ENCODE assay signal across 8 cellular contexts in genomic region chr9:6006968-6007769, GRCh38. TPM values are rescaled to one million over a fixed set of nuclear protein-coding genes. Genes with fewer than 3 reads are reported as not detected.
A peak's percentile ranks its signal among the peaks of the same experiment; 100 is the strongest.
DNase-seq lines count a peak whose midpoint lies in the region; ATAC-seq and TF ChIP-seq lines count a peak whose summit lies in the region.

No MANE protein-coding gene starts in this region.

- intact Hi-C loops in colonic mucosa (cut with DNase I) = no loop called here

- H3K27me3 ChIP-seq in colonic mucosa = no peaks in the 10 kb centered on the region

- peaks cover 6% of the 10 kb centered on the region for H3K4me1 ChIP-seq in colonic mucosa

- TF ChIP-seq CTCF in colonic mucosa (IDR thresholded peaks at IDR 0.05) = no peak

- H3K9ac ChIP-seq in colonic mucosa (ENCODE audit: low read depth in 2 of 2, low read length in 2 of 2) = peak overlapping the region; percentile 90 to 92

- DNase-seq in Ammon's horn (ENCODE audit: low spot score) = peak; percentile 59
- peak; percentile 35 for DNase-seq in GM19240 (ENCODE audit: insufficient read length, low spot score)
- peak; percentile 29 for DNase-seq in NCI-H524 treated with DMSO at 0.1 percent for 48 hours (lab: John Stamatoyannopoulos, UW)
- peak; percentile 98 for DNase-seq in activated CD4-positive, alpha-beta T cell treated with anti-CD3 and anti-CD28 coated beads for 48 hours
- DNase-seq in colonic mucosa = peak; percentile 97
- DNase-seq in left lobe of liver (ENCODE audit: low spot score) = peak; percentile 87
- peak; percentile 96 for DNase-seq in stimulated activated CD4-positive, alpha-beta T cell treated with anti-CD3 and anti-CD28 coated beads, Interleukin-1b, Interleukin-23, amount 100 ng/mL, for 48 hours

- peak overlapping the region; percentile 88 for H3K27ac ChIP-seq in colonic mucosa

- no peaks in the 10 kb centered on the region for H3K36me3 ChIP-seq in colonic mucosa

- H3K4me3 ChIP-seq in colonic mucosa = peak overlapping the region; percentile 72

- H3K9me3 ChIP-seq in colonic mucosa = no peaks in the 10 kb centered on the region

- ATAC-seq in HG03442 (IDR thresholded peaks at IDR 0.05; ENCODE audit: unreplicated experiment) (peak; percentile 64), left lobe of liver (peak; percentile 77)

RNA-seq across cellular contexts. Expression of gene RANBP6, which starts 8.3 kb away (rescaled TPM):
- 1 to 10 TPM; 6.7 to 9.9 TPM for total RNA-seq in colonic mucosa
- 8.0 TPM for total RNA-seq in left lobe of liver

Comparison
In these comparisons a context has a peak if more than half of its experiments do, and no peak if none do; other contexts are left out.
1. Peak in every context shown above with its lines: DNase-seq, ATAC-seq, H3K4me3 ChIP-seq and H3K27ac ChIP-seq.
2. DNase-seq: peak in every context shown above with its lines; median percentile 98 in activated CD4-positive, alpha-beta T cell treated with anti-CD3 and anti-CD28 coated beads for 48 hours; 97 in colonic mucosa; 96 in stimulated activated CD4-positive, alpha-beta T cell treated with anti-CD3 and anti-CD28 coated beads, Interleukin-1b, Interleukin-23, amount 100 ng/mL, for 48 hours; 87 in left lobe of liver; 59 in Ammon's horn; 35 in GM19240; 29 in NCI-H524 treated with DMSO at 0.1 percent for 48 hours.